14 cellular contexts compared by ENCODE assay signal in genomic region chr13:94646904-94647303, GRCh38. TPM values are rescaled to one million over a fixed set of nuclear protein-coding genes. Genes with fewer than 3 reads are reported as not detected.
DNase-seq lines count a peak whose midpoint lies in the region; ATAC-seq, FAIRE-seq and TF ChIP-seq lines count a peak whose summit lies in the region.
"Had no signal": no experiment of that assay in that cellular context is flagged by ENCODE, and none has a peak within 500 bp of the region (broad histone marks: within the 10 kb centered on the region; RNA-seq: fewer than 3 reads in every experiment).

No MANE protein-coding gene starts in this region.

- H3K36me3 ChIP-seq in OCI-LY7 (ENCODE audit: insufficient read depth, low read length), result no peaks in the 10 kb centered on the region
- H3K36me3 ChIP-seq: pancreas had no signal

- no peak overlapping the region for H2AFZ ChIP-seq in OCI-LY7 (ENCODE audit: low read length)

- FAIRE-seq in A204.1 (lab: Jason Lieb, UNC) (peak; percentile 21), RCC 7860 (lab: Jason Lieb, UNC) (no peak)
- FAIRE-seq: pancreas, urothelium cell line had no signal

- no peak for DNase-seq in RCC 7860 (ENCODE audit: low spot score)
- DNase-seq in anterior cingulate cortex (lab: John Stamatoyannopoulos, UW), result no peak
- DNase-seq in OCI-LY7 (ENCODE audit: low spot score), result no peak
- no peak for DNase-seq in natural killer cell treated with Interleukin-12 subunit alpha and Interleukin-12 subunit beta and Interleukin-15 and Interleukin-18, amount 100 ng/mL, for 72 hours (ENCODE audit: low spot score)
- DNase-seq: activated T-cell treated with anti-CD3 and anti-CD28 coated beads, Interleukin-2, amount 50 U/mL, for 1 hour; amygdala; cortex of kidney; NCI-H146; pancreas had no signal

- no peak overlapping the region for H3K27ac ChIP-seq in OCI-LY7 (ENCODE audit: low read depth, low read length, poor library complexity, severe bottlenecking)
- H3K27ac ChIP-seq: pancreas had no signal

- peaks cover 0 to 5% of the 10 kb centered on the region in 2 donors for H3K27me3 Mint-ChIP-seq in natural killer cell treated with Interleukin-12 subunit alpha and Interleukin-12 subunit beta and Interleukin-15 and Interleukin-18, amount 100 ng/mL, for 72 hours

- CTCF ChIA-PET in OCI-LY7 (lab: Charles Lee; ENCODE audit: unreplicated experiment), result no interaction called here

- TF ChIP-seq CTCF in OCI-LY7 (conservative IDR thresholded peaks at IDR 0.05; ENCODE audit: low read length), result no peak

- H3K9me3 Mint-ChIP-seq in natural killer cell treated with Interleukin-12 subunit alpha and Interleukin-12 subunit beta and Interleukin-15 and Interleukin-18, amount 100 ng/mL, for 72 hours, result no peaks in the 10 kb centered on the region

- ATAC-seq in GM18873 (IDR thresholded peaks at IDR 0.05; ENCODE audit: low FRiP score, unreplicated experiment), result peak; percentile 67
- ATAC-seq in GM21717 (IDR thresholded peaks at IDR 0.05; ENCODE audit: unreplicated experiment), result peak; percentile 82
- peak; percentile 50 for ATAC-seq in HG03108 (IDR thresholded peaks at IDR 0.05; ENCODE audit: unreplicated experiment)
- ATAC-seq in natural killer cell treated with Interleukin-12 subunit alpha and Interleukin-12 subunit beta and Interleukin-15 and Interleukin-18, amount 100 ng/mL, for 72 hours, result no peak
- ATAC-seq: pancreas had no signal

- H3K27ac Mint-ChIP-seq in natural killer cell treated with Interleukin-12 subunit alpha and Interleukin-12 subunit beta and Interleukin-15 and Interleukin-18, amount 100 ng/mL, for 72 hours, result no peak overlapping the region

- no peaks in the 10 kb centered on the region for H4K20me1 ChIP-seq in OCI-LY7 (ENCODE audit: insufficient read depth, low read length)

- no peak overlapping the region for H3K4me2 ChIP-seq in OCI-LY7 (ENCODE audit: low read length)

- H3K4me3 Mint-ChIP-seq in natural killer cell treated with Interleukin-12 subunit alpha and Interleukin-12 subunit beta and Interleukin-15 and Interleukin-18, amount 100 ng/mL, for 72 hours, result no peak overlapping the region

- no peak overlapping the region for H3K4me3 ChIP-seq in OCI-LY7 (ENCODE audit: low read depth, low read length, poor library complexity, severe bottlenecking)
- H3K4me3 ChIP-seq: pancreas had no signal

- H3K79me2 ChIP-seq in OCI-LY7 (ENCODE audit: insufficient read depth, low read depth, low read length), result no peaks in the 10 kb centered on the region

- BruUV-seq in OCI-LY7 (replicated peaks; lab: Mats Ljungman, UMichigan), result no TSS peak

- no peaks in the 10 kb centered on the region for H3K4me1 ChIP-seq in OCI-LY7 (ENCODE audit: insufficient read depth, low read length, poor library complexity, severe bottlenecking)
- H3K4me1 ChIP-seq: pancreas had no signal

- intact Hi-C loops in OCI-LY7 (cut with micrococcal nuclease; ENCODE audit: unreplicated experiment), result no loop called here

- POLR2A ChIA-PET in OCI-LY7 (lab: Charles Lee), result no interaction called here

- no peaks in the 10 kb centered on the region for H3K4me1 Mint-ChIP-seq in natural killer cell treated with Interleukin-12 subunit alpha and Interleukin-12 subunit beta and Interleukin-15 and Interleukin-18, amount 100 ng/mL, for 72 hours (ENCODE audit: low read depth in 2 of 2)

- H3K9me2 ChIP-seq in OCI-LY7 (ENCODE audit: insufficient read depth, low read length), result no peaks in the 10 kb centered on the region

- H3K36me3 Mint-ChIP-seq in natural killer cell treated with Interleukin-12 subunit alpha and Interleukin-12 subunit beta and Interleukin-15 and Interleukin-18, amount 100 ng/mL, for 72 hours, result no peaks in the 10 kb centered on the region

- no peaks in the 10 kb centered on the region for H3K9me3 ChIP-seq in OCI-LY7 (ENCODE audit: low read length)
- H3K9me3 ChIP-seq: pancreas had no signal

RNA-seq across cellular contexts. Expression of gene GPR180, which starts 45.2 kb away (rescaled TPM):
- 3.7 and 3.9 TPM in 2 replicates for total RNA-seq in OCI-LY7 (2014; rRNA removed; shearing (Covaris generic))
- total RNA-seq in OCI-LY7 (2022), result 4.1 and 4.7 TPM in 2 replicates
- 1 to 10 TPM; 7.1 to 7.8 TPM for total RNA-seq in natural killer cell treated with Interleukin-12 subunit alpha and Interleukin-12 subunit beta and Interleukin-15 and Interleukin-18, amount 100 ng/mL, for 72 hours

RNA-seq across cellular contexts. Expression of gene TGDS, which starts 51.0 kb away (rescaled TPM):
- total RNA-seq in OCI-LY7 (2014; rRNA removed; shearing (Covaris generic)), result 8.0 and 8.8 TPM in 2 replicates
- 7.1 and 7.7 TPM in 2 replicates for total RNA-seq in OCI-LY7 (2022)
- total RNA-seq in natural killer cell treated with Interleukin-12 subunit alpha and Interleukin-12 subunit beta and Interleukin-15 and Interleukin-18, amount 100 ng/mL, for 72 hours, result 10 to 100 TPM; 18.7 to 20.5 TPM

Comparison
In these comparisons a context has a peak if more than half of its experiments do, and no peak if none do; other contexts are left out.
1. ATAC-seq: peak in GM18873 (single experiment), GM21717 (single experiment) and HG03108 (single experiment); none in natural killer cell treated with Interleukin-12 subunit alpha and Interleukin-12 subunit beta and Interleukin-15 and Interleukin-18, amount 100 ng/mL, for 72 hours (0 of 2).